ENCODE assay signal across 22 cellular contexts in the genomic region with DNA sequence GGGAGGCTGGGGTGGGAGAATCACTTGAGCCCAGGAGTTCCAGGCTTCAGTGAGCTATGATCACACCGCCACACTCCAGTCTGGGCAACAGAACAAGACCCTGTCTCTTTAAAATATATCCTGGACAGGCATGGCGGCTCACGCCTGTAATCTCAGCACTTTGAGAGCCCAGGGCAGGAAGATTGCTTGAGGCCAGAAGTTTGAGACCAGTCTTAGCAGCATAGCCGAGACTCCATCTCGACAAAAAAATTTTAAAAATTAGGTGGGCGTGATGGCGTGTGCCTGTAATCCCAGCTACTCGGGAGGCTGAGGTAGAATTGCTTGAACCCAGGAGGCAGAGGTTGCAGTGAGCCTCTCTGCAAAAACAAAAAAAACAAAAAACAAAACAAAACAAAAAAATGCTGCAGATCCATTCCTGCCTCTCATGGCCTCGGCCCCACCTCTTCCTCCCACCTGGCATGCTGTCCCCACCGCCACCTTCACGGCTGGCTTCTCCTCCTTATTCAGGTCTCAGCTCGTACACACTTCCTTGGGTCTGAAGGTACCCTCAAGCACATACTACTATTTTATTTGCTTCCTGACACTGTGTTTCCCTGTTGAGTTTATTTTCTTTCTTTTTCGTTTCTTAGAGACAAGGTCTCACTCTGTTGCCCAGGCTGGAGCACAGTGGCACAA. TPM values are rescaled to one million over a fixed set of nuclear protein-coding genes. Genes with fewer than 3 reads are reported as not detected.
DNase-seq lines count a peak whose midpoint lies in the region; ATAC-seq and TF ChIP-seq lines count a peak whose summit lies in the region.
"Had no signal": no experiment of that assay in that cellular context is flagged by ENCODE, and none has a peak within 500 bp of the region (broad histone marks: within the 10 kb centered on the region; RNA-seq: fewer than 3 reads in every experiment).

No MANE protein-coding gene starts in this region.

- peaks cover 19% of the 10 kb centered on the region for H3K36me3 ChIP-seq in left ventricle myocardium inferior
- H3K36me3 ChIP-seq in right atrium auricular region = no peaks in the 10 kb centered on the region
- H3K36me3 ChIP-seq: colonic mucosa, prostate gland had no signal

- H3K27ac ChIP-seq in left ventricle myocardium inferior (replicated peaks) (no peak overlapping the region), right atrium auricular region (no peak overlapping the region)
- H3K27ac ChIP-seq: colonic mucosa, VCaP had no signal

- no peak overlapping the region for H3K4me3 ChIP-seq in left ventricle myocardium inferior
- H3K4me3 ChIP-seq in right atrium auricular region = no peak overlapping the region
- H3K4me3 ChIP-seq: colonic mucosa, MG63, prostate gland, tibial artery had no signal

- H3K4me1 ChIP-seq in left ventricle myocardium inferior = peaks cover 50% of the 10 kb centered on the region
- peaks cover 0 to 34% of the 10 kb centered on the region in 2 donors for H3K4me1 ChIP-seq in right atrium auricular region
- H3K4me1 ChIP-seq: prostate gland had no signal

- POLR2A ChIA-PET in activated CD4-positive, alpha-beta memory T cell treated with anti-CD3 and anti-CD28 coated beads, Interleukin-2, amount 10 ng/mL, durations not matched to agents 7 days and 5 days (lab: Charles Lee) = interaction anchor here (1.3 to 11.7 kb wide), 2 partner anchors 9 to 15 kb away, joined by 4 to 157 read pairs; no protein-coding TSS in a partner anchor

- H3K27ac Mint-ChIP-seq in activated CD4-positive, alpha-beta memory T cell treated with anti-CD3 and anti-CD28 coated beads, Interleukin-2, amount 10 ng/mL, durations not matched to agents 7 days and 5 days = peak overlapping the region; percentile 42
- H3K27ac Mint-ChIP-seq in memory B cell = peak overlapping the region; percentile 100

- peaks cover 9% of the 10 kb centered on the region for H3K9me3 Mint-ChIP-seq in activated CD4-positive, alpha-beta memory T cell treated with anti-CD3 and anti-CD28 coated beads, Interleukin-2, amount 10 ng/mL, durations not matched to agents 7 days and 5 days
- no peaks in the 10 kb centered on the region for H3K9me3 Mint-ChIP-seq in memory B cell

- intact Hi-C loops in left ventricle myocardium inferior (cut with micrococcal nuclease) = no loop called here

- ATAC-seq in memory B cell (ENCODE audit: low read depth) (no peak), GM21367 (IDR thresholded peaks at IDR 0.05; ENCODE audit: unreplicated experiment) (no peak)

- CTCF ChIA-PET in activated CD4-positive, alpha-beta memory T cell treated with anti-CD3 and anti-CD28 coated beads, Interleukin-2, amount 10 ng/mL, durations not matched to agents 7 days and 5 days (lab: Charles Lee) = no interaction called here

- no peak overlapping the region for H3K4me3 Mint-ChIP-seq in activated CD4-positive, alpha-beta memory T cell treated with anti-CD3 and anti-CD28 coated beads, Interleukin-2, amount 10 ng/mL, durations not matched to agents 7 days and 5 days
- peak overlapping the region; percentile 56 for H3K4me3 Mint-ChIP-seq in memory B cell

- H3K4me1 Mint-ChIP-seq in activated CD4-positive, alpha-beta memory T cell treated with anti-CD3 and anti-CD28 coated beads, Interleukin-2, amount 10 ng/mL, durations not matched to agents 7 days and 5 days = peaks cover 46% of the 10 kb centered on the region
- peaks cover 39% of the 10 kb centered on the region for H3K4me1 Mint-ChIP-seq in memory B cell

- TF ChIP-seq CTCF in left ventricle myocardium inferior (IDR thresholded peaks at IDR 0.05; ENCODE audit: borderline replicate concordance) (no peak), right atrium auricular region (IDR thresholded peaks at IDR 0.05) (no peak)

- H3K27me3 ChIP-seq in left ventricle myocardium inferior (ENCODE audit: low read depth) (no peaks in the 10 kb centered on the region), right atrium auricular region (no peaks in the 10 kb centered on the region)
- H3K27me3 ChIP-seq: colonic mucosa, MG63, tibial artery had no signal

- no peaks in the 10 kb centered on the region for H3K27me3 Mint-ChIP-seq in activated CD4-positive, alpha-beta memory T cell treated with anti-CD3 and anti-CD28 coated beads, Interleukin-2, amount 10 ng/mL, durations not matched to agents 7 days and 5 days
- H3K27me3 Mint-ChIP-seq in memory B cell = no peaks in the 10 kb centered on the region

- peaks cover 9% of the 10 kb centered on the region for H3K9me3 ChIP-seq in left ventricle myocardium inferior (replicated peaks)
- H3K9me3 ChIP-seq in right atrium auricular region = peaks cover 0 to 10% of the 10 kb centered on the region in 2 donors
- H3K9me3 ChIP-seq: colonic mucosa, prostate gland had no signal

- H3K36me3 Mint-ChIP-seq in activated CD4-positive, alpha-beta memory T cell treated with anti-CD3 and anti-CD28 coated beads, Interleukin-2, amount 10 ng/mL, durations not matched to agents 7 days and 5 days (ENCODE audit: low read depth) = peaks cover 33% of the 10 kb centered on the region
- peaks cover 4% of the 10 kb centered on the region for H3K36me3 Mint-ChIP-seq in memory B cell

- no peak for TF ChIP-seq POLR2A in erythroblast (IDR thresholded peaks at IDR 0.05; ENCODE audit: low read length)

- peak; percentile 9 for DNase-seq in left ventricle myocardium inferior
- no peak for DNase-seq in right atrium auricular region (ENCODE audit: low spot score)
- no peak for DNase-seq in activated CD4-positive, alpha-beta memory T cell treated with anti-CD3 and anti-CD28 coated beads, Interleukin-2, amount 10 ng/mL, durations not matched to agents 7 days and 5 days
- DNase-seq in memory B cell (ENCODE audit: low spot score in 2 of 2) = no peak
- DNase-seq in NCI-H69 (lab: John Stamatoyannopoulos, UW) = no peak
- no peak for DNase-seq in stimulated activated CD4-positive, alpha-beta T cell treated with anti-CD3 and anti-CD28 coated beads, Interleukin-4, amount 100 ng/mL, for 1 hour
- no peak for DNase-seq in erythroblast (lab: John Stamatoyannopoulos, UW)
- DNase-seq: anterior cingulate cortex, colonic mucosa, DMS 273 treated with DMSO at 0.1 percent for 48 hours, glutamatergic neuron, MG63, NCI-H187, NCI-H510A, OCI-M1, SK-N-SH, tibial artery had no signal

RNA-seq across cellular contexts. Expression of a gene that starts 5.3 kb away (rescaled TPM):
- total RNA-seq in left ventricle myocardium inferior (15.2 TPM), right atrium auricular region (1 to 10 TPM; 3.2 to 5.2 TPM)
- total RNA-seq in activated CD4-positive, alpha-beta memory T cell treated with anti-CD3 and anti-CD28 coated beads, Interleukin-2, amount 10 ng/mL, durations not matched to agents 7 days and 5 days = 10 to 100 TPM; 16.8 to 18.6 TPM

RNA-seq across cellular contexts. Expression of a gene that starts 27.1 kb away (rescaled TPM):
- not detected for total RNA-seq in left ventricle myocardium inferior
- not detected for total RNA-seq in right atrium auricular region
- total RNA-seq in activated CD4-positive, alpha-beta memory T cell treated with anti-CD3 and anti-CD28 coated beads, Interleukin-2, amount 10 ng/mL, durations not matched to agents 7 days and 5 days = not detected
- total RNA-seq: colonic mucosa, epithelial cell of proximal tubule, HT-29, prostate gland had no signal

RNA-seq across cellular contexts. Expression of a gene that starts 30.7 kb away (rescaled TPM):
- total RNA-seq in left ventricle myocardium inferior (4.0 TPM), right atrium auricular region (1 to 10 TPM; 3.5 to 3.7 TPM)
- total RNA-seq in activated CD4-positive, alpha-beta memory T cell treated with anti-CD3 and anti-CD28 coated beads, Interleukin-2, amount 10 ng/mL, durations not matched to agents 7 days and 5 days = 10 to 100 TPM; 55.5 to 58.1 TPM

RNA-seq across cellular contexts. Expression of a gene that starts 48.5 kb away (rescaled TPM):
- total RNA-seq in left ventricle myocardium inferior (17.0 TPM), right atrium auricular region (10 to 100 TPM; 10.6 to 12.2 TPM)
- total RNA-seq in activated CD4-positive, alpha-beta memory T cell treated with anti-CD3 and anti-CD28 coated beads, Interleukin-2, amount 10 ng/mL, durations not matched to agents 7 days and 5 days = 10 to 100 TPM; 76.2 to 78.4 TPM

Comparison
In these comparisons a context has a peak if more than half of its experiments do, and no peak if none do; other contexts are left out.
1. RNA of a gene that starts 30.7 kb away (total RNA-seq): 55.5 to 58.1 TPM in activated CD4-positive, alpha-beta memory T cell treated with anti-CD3 and anti-CD28 coated beads, Interleukin-2, amount 10 ng/mL, durations not matched to agents 7 days and 5 days; 4.0 TPM in left ventricle myocardium inferior (single experiment) and 3.5 to 3.7 TPM in right atrium auricular region; every median in the first group is over 10 times any median in the second.